15 cellular contexts compared by ENCODE assay signal in genomic region chr21:45525153-45525909, GRCh38. TPM values are rescaled to one million over a fixed set of nuclear protein-coding genes. Genes with fewer than 3 reads are reported as not detected.
DNase-seq lines count a peak whose midpoint lies in the region; ATAC-seq and TF ChIP-seq lines count a peak whose summit lies in the region.
"Had no signal": no experiment of that assay in that cellular context is flagged by ENCODE, and none has a peak within 500 bp of the region (broad histone marks: within the 10 kb centered on the region; RNA-seq: fewer than 3 reads in every experiment).

No MANE protein-coding gene starts in this region.

- ATAC-seq in left colon: peak; percentile 94
- ATAC-seq: stimulated activated memory B cell treated with anti-CD40 and anti-IgM and Interleukin-4, amounts not matched to agents 10 μg/mL and 1 μg/mL and 100 μg/mL, for 72 hours had no signal

- no peak overlapping the region for H3K27ac Mint-ChIP-seq in chondrocyte (ENCODE audit: unreplicated experiment)
- H3K27ac Mint-ChIP-seq: IgD-negative memory B cell; stimulated activated memory B cell treated with anti-CD40 and anti-IgM and Interleukin-4, amounts not matched to agents 10 μg/mL and 1 μg/mL and 100 μg/mL, for 72 hours had no signal

- peak in 1 of 2 donors; percentile 35 for TF ChIP-seq POLR2A in Peyer's patch (IDR thresholded peaks at IDR 0.05)

- peaks cover 15% of the 10 kb centered on the region for H3K9me3 Mint-ChIP-seq in chondrocyte (ENCODE audit: low read depth)

- no peaks in the 10 kb centered on the region for H3K27me3 Mint-ChIP-seq in chondrocyte (ENCODE audit: low read depth)
- H3K27me3 Mint-ChIP-seq: IgD-negative memory B cell; stimulated activated memory B cell treated with anti-CD40 and anti-IgM and Interleukin-4, amounts not matched to agents 10 μg/mL and 1 μg/mL and 100 μg/mL, for 72 hours had no signal

- DNase-seq in Peyer's patch (peak in 2 of 3 donors; percentile 83 to 86), chondrocyte (ENCODE audit: low spot score) (peak; percentile 86), left colon (peak; percentile 61 to 81), posterior vena cava (ENCODE audit: low spot score) (peak; percentile 74), GOT3 (lab: John Stamatoyannopoulos, UW) (no peak), GF-D8 (lab: John Stamatoyannopoulos, UW) (no peak), COR-L47 (lab: John Stamatoyannopoulos, UW) (no peak), SIG-M5 treated with dmso at 0.1 percent for 504 hours (lab: John Stamatoyannopoulos, UW; ENCODE audit: unreplicated experiment) (no peak)
- DNase-seq: H7, MV-4-11, NCI-H2107, NCI-H748 treated with DMSO at 0.1 percent for 48 hours had no signal

- intact Hi-C loops in left colon (cut with DNase I, micrococcal nuclease) (no loop called here), posterior vena cava (cut with DNase I) (no loop called here)

- H3K9me3 ChIP-seq in Peyer's patch: peaks cover 0 to 2% (median 0%) of the 10 kb centered on the region in 4 donors

- peaks cover 6% of the 10 kb centered on the region for H3K36me3 Mint-ChIP-seq in chondrocyte (ENCODE audit: low read depth)

- TF ChIP-seq CTCF in Peyer's patch (IDR thresholded peaks at IDR 0.05) (no peak), chondrocyte (IDR thresholded peaks at IDR 0.05) (no peak)

- no peak overlapping the region for H3K4me3 Mint-ChIP-seq in chondrocyte (ENCODE audit: unreplicated experiment)
- H3K4me3 Mint-ChIP-seq: IgD-negative memory B cell; stimulated activated memory B cell treated with anti-CD40 and anti-IgM and Interleukin-4, amounts not matched to agents 10 μg/mL and 1 μg/mL and 100 μg/mL, for 72 hours had no signal

- no peaks in the 10 kb centered on the region for H3K4me1 Mint-ChIP-seq in chondrocyte (ENCODE audit: low read depth)
- H3K4me1 Mint-ChIP-seq: IgD-negative memory B cell had no signal

- peaks cover 0 to 13% (median 0%) of the 10 kb centered on the region in 4 donors for H3K4me1 ChIP-seq in Peyer's patch
- H3K4me1 ChIP-seq: vagina had no signal

- H3K27me3 ChIP-seq in Peyer's patch: no peaks in the 10 kb centered on the region
- H3K27me3 ChIP-seq: vagina had no signal

- H3K4me3 ChIP-seq in Peyer's patch: no peak overlapping the region
- H3K4me3 ChIP-seq: vagina had no signal

- H3K27ac ChIP-seq in Peyer's patch: peak overlapping the region in 2 of 4 donors; percentile 31 to 67
- H3K27ac ChIP-seq: vagina had no signal

- peaks cover 0 to 18% (median 0%) of the 10 kb centered on the region in 3 donors for H3K36me3 ChIP-seq in Peyer's patch
- H3K36me3 ChIP-seq: vagina had no signal

RNA-seq across cellular contexts. Expression of gene SLC19A1, which starts 16.9 kb away (rescaled TPM):
- 10 to 100 TPM; 10.7 to 70.8 (median 30.5) TPM for total RNA-seq in Peyer's patch
- total RNA-seq in chondrocyte: 6.5 to 12.7 TPM (median 7.8 TPM) in 3 replicates
- total RNA-seq in left colon: 10 to 100 TPM; 18.2 to 18.9 TPM
- 1 to 10 TPM; 4.5 to 6.5 TPM for total RNA-seq in posterior vena cava

Comparison
In these comparisons a context has a peak if more than half of its experiments do, and no peak if none do; other contexts are left out.
1. DNase-seq: peak in Peyer's patch (2 of 3), chondrocyte (single experiment), left colon (2 of 2) and posterior vena cava (single experiment); none in GOT3 (single experiment), GF-D8 (single experiment), COR-L47 (single experiment) and SIG-M5 treated with dmso at 0.1 percent for 504 hours (single experiment).